8 cellular contexts compared by ENCODE assay signal in the genomic region with DNA sequence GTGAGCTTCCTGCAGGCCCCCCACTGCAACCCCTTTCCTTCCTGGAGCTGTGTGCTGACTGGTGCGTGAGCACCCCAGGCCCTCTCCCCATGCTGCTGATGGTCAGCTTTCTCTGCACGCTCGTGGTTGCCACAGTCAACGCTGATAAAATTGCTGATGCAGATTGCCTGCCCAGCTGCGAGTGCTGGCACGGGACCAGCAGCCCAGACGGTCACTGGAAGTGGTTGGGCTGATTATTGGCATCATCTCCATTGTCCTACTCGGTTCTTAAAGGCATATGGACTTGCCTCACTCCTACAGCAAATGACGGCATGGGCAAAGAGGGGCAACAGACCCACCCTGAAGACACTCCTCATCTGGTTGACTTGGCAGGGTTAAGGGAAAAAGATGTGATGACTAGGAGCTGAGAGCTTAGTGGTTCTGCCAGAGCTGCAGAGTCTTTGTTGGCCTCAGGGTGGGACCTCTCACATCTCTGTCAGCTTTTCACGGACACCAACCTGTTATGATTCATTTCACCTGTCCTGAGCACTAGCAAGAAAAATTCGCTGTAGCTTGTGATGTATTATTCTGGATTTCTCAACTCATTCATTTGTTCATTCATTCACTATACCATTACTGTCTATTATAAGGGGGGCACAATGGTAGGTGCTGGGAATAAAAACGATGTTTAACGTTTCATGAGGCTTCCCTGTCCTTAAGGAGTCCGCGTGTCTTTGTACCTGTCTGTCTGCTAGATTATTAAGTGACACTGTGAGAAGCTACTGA. TPM values are rescaled to one million over a fixed set of nuclear protein-coding genes. Genes with fewer than 3 reads are reported as not detected.
A peak's percentile ranks its signal among the peaks of the same experiment; 100 is the strongest.
DNase-seq lines count a peak whose midpoint lies in the region; FAIRE-seq and TF ChIP-seq lines count a peak whose summit lies in the region.

No MANE protein-coding gene starts in this region.

- no peak for FAIRE-seq in D721Med (lab: Jason Lieb, UNC)

- H4K20me1 ChIP-seq in Karpas-422 (ENCODE audit: insufficient read depth, low read depth, low read length), result no peaks in the 10 kb centered on the region

- no peaks in the 10 kb centered on the region for H3K27me3 ChIP-seq in Karpas-422 (ENCODE audit: low read length)

- H3K79me2 ChIP-seq in Karpas-422 (ENCODE audit: low read length), result no peaks in the 10 kb centered on the region

- no peak overlapping the region for H2AFZ ChIP-seq in Karpas-422 (ENCODE audit: low read length)

- no peaks in the 10 kb centered on the region for H3K36me3 ChIP-seq in Karpas-422 (ENCODE audit: insufficient read depth, low read length)

- peak; percentile 50 for DNase-seq in 8988T
- DNase-seq in HCEC 1CT, result peak; percentile 88
- DNase-seq in T1000 (lab: John Stamatoyannopoulos, UW), result peak; percentile 55
- peak; percentile 95 for DNase-seq in fibroblast of the conjunctiva (ENCODE audit: low read depth)
- peak; percentile 97 for DNase-seq in posterior vena cava (ENCODE audit: low spot score)
- DNase-seq in D721Med (ENCODE audit: insufficient read length, low spot score), result no peak
- DNase-seq in GM19240 (ENCODE audit: insufficient read length, low spot score), result no peak
- no peak for DNase-seq in Karpas-422

- H3K9ac ChIP-seq in Karpas-422 (ENCODE audit: low read length), result no peak overlapping the region

- H3K27ac ChIP-seq in Karpas-422 (ENCODE audit: low read length), result no peak overlapping the region

- no peaks in the 10 kb centered on the region for H3K4me1 ChIP-seq in Karpas-422 (ENCODE audit: low read length)

- H3K4me2 ChIP-seq in Karpas-422 (ENCODE audit: low read depth, low read length, poor library complexity, severe bottlenecking), result no peak overlapping the region

- no peak for TF ChIP-seq CTCF in D721Med (IDR thresholded peaks at IDR 0.05; ENCODE audit: insufficient read depth, missing control alignments)

- no peak overlapping the region for H3K4me3 ChIP-seq in Karpas-422 (ENCODE audit: low read length)

- H3K9me3 ChIP-seq in Karpas-422 (ENCODE audit: low read length), result no peaks in the 10 kb centered on the region

- intact Hi-C loops in posterior vena cava (cut with DNase I), result no loop called here

- H3K9me2 ChIP-seq in Karpas-422 (replicated peaks; ENCODE audit: insufficient read depth, low read length), result no peaks in the 10 kb centered on the region

RNA-seq across cellular contexts. Expression of a gene that starts 38.4 kb away (rescaled TPM):
- total RNA-seq in posterior vena cava, result 1 to 10 TPM in 1 of 2 donors, under 1 TPM in 1; 0.19 to 3.6 TPM
- total RNA-seq in Karpas-422 (2014; rRNA removed; shearing (Covaris generic); ENCODE audit: low replicate concordance), result 0.90 and 1.5 TPM in 2 replicates

Comparison
In these comparisons a context has a peak if more than half of its experiments do, and no peak if none do; other contexts are left out.
1. DNase-seq: peak in 8988T (single experiment), HCEC 1CT (single experiment), T1000 (single experiment), fibroblast of the conjunctiva (single experiment) and posterior vena cava (single experiment); none in D721Med (single experiment), GM19240 (single experiment) and Karpas-422 (single experiment).